In the genomic region with DNA sequence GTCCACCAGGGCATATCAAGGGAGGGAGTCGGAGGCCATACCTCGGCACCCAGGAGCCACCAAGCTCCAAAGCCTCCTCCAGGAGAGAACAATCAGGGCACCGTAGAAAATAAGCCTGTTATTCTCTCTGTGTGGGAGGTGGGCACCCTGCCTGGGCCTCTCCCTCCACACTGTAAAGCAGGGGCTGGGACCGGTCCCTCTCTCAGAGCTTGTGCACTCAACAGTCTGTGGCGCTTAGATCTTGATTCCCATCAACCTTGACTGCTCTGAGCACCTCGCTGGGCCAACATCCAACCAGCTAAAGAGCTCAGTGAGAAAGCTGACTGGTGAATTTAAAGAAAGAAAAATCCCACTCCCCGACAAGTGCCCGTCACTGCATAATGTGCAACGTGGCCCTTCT, we compare ENCODE assay signal across 13 cellular contexts. TPM values are rescaled to one million over a fixed set of nuclear protein-coding genes. Genes with fewer than 3 reads are reported as not detected.
DNase-seq lines count a peak whose midpoint lies in the region; ATAC-seq and TF ChIP-seq lines count a peak whose summit lies in the region.
"Had no signal": no experiment of that assay in that cellular context is flagged by ENCODE, and none has a peak within 500 bp of the region (broad histone marks: within the 10 kb centered on the region; RNA-seq: fewer than 3 reads in every experiment).

No MANE protein-coding gene starts in this region.

- no peak for ATAC-seq in activated CD8-positive, alpha-beta memory T cell treated with anti-CD3 and anti-CD28 coated beads, Interleukin-2, amount 10 ng/mL, durations not matched to agents 7 days and 5 days
- no peak for ATAC-seq in right lobe of liver
- no peak for ATAC-seq in activated naive CD4-positive, alpha-beta T cell treated with anti-CD3 and anti-CD28 coated beads, Interleukin-2, amount 50 U/mL, for 72 hours

- intact Hi-C loops in right lobe of liver (cut with DNase I) (no loop called here), testis (cut with DNase I; ENCODE audit: low total_unique reads) (no loop called here)

- DNase-seq in activated CD8-positive, alpha-beta memory T cell treated with anti-CD3 and anti-CD28 coated beads for 24 hours, result peak; percentile 13
- DNase-seq in activated CD8-positive, alpha-beta memory T cell treated with anti-CD3 and anti-CD28 coated beads, Interleukin-2, amount 10 ng/mL, durations not matched to agents 7 days and 5 days, result no peak
- no peak for DNase-seq in caudate nucleus (lab: John Stamatoyannopoulos, UW)
- DNase-seq in right lobe of liver, result no peak
- peak; percentile 54 for DNase-seq in testis
- no peak for DNase-seq in 8988T
- no peak for DNase-seq in activated naive CD4-positive, alpha-beta T cell treated with anti-CD3 and anti-CD28 coated beads, Interleukin-2, amount 50 U/mL, for 72 hours (ENCODE audit: low spot score in 2 of 2)
- DNase-seq: CD4-positive, alpha-beta T cell; DND-41; GDM1; GOT3; H9 had no signal

- no peak overlapping the region for H3K4me3 ChIP-seq in right lobe of liver
- H3K4me3 ChIP-seq in testis, result no peak overlapping the region

- no peak overlapping the region for H3K4me3 Mint-ChIP-seq in activated CD8-positive, alpha-beta memory T cell treated with anti-CD3 and anti-CD28 coated beads, Interleukin-2, amount 10 ng/mL, durations not matched to agents 7 days and 5 days
- H3K4me3 Mint-ChIP-seq: B cell; CD4-positive, alpha-beta T cell; H9 had no signal

- no peaks in the 10 kb centered on the region for H3K27me3 ChIP-seq in right lobe of liver
- no peaks in the 10 kb centered on the region for H3K27me3 ChIP-seq in testis

- TF ChIP-seq POLR2A in right lobe of liver (IDR thresholded peaks at IDR 0.05) (no peak), testis (IDR thresholded peaks at IDR 0.05) (no peak)

- WGBS in right lobe of liver (ENCODE audit: insufficient coverage, low coverage, low lambda C conversion rate, missing lambda C conversion rate), result 93% methylated on average over 7 of the region's 9 CpGs
- WGBS in testis, 2 donors, result 69 to 79% methylated on average over 8 to 9 of the region's 9 CpGs

- H3K27ac Mint-ChIP-seq in activated CD8-positive, alpha-beta memory T cell treated with anti-CD3 and anti-CD28 coated beads, Interleukin-2, amount 10 ng/mL, durations not matched to agents 7 days and 5 days, result no peak overlapping the region
- no peak overlapping the region for H3K27ac Mint-ChIP-seq in activated naive CD4-positive, alpha-beta T cell treated with anti-CD3 and anti-CD28 coated beads, Interleukin-2, amount 50 U/mL, for 72 hours
- H3K27ac Mint-ChIP-seq: B cell; CD4-positive, alpha-beta T cell had no signal

- H3K27ac ChIP-seq in caudate nucleus (ENCODE audit: low read depth, low read length) (peak overlapping the region; percentile 69), right lobe of liver (peak overlapping the region; percentile 96 to 98 (median 98)), testis (peak overlapping the region; percentile 70 to 73)

- peaks cover 5% of the 10 kb centered on the region for H3K27me3 Mint-ChIP-seq in activated CD8-positive, alpha-beta memory T cell treated with anti-CD3 and anti-CD28 coated beads, Interleukin-2, amount 10 ng/mL, durations not matched to agents 7 days and 5 days

- no peaks in the 10 kb centered on the region for H3K36me3 Mint-ChIP-seq in activated CD8-positive, alpha-beta memory T cell treated with anti-CD3 and anti-CD28 coated beads, Interleukin-2, amount 10 ng/mL, durations not matched to agents 7 days and 5 days
- H3K36me3 Mint-ChIP-seq in activated naive CD4-positive, alpha-beta T cell treated with anti-CD3 and anti-CD28 coated beads, Interleukin-2, amount 50 U/mL, for 72 hours, result no peaks in the 10 kb centered on the region

- peaks cover 0 to 7% (median 3%) of the 10 kb centered on the region in 4 donors for H3K36me3 ChIP-seq in right lobe of liver
- no peaks in the 10 kb centered on the region for H3K36me3 ChIP-seq in testis (ENCODE audit: low read depth, missing control alignments)

- TF ChIP-seq CTCF in right lobe of liver (IDR thresholded peaks at IDR 0.05) (no peak), testis (IDR thresholded peaks at IDR 0.05) (no peak)

- CTCF ChIA-PET in activated CD8-positive, alpha-beta memory T cell treated with anti-CD3 and anti-CD28 coated beads, Interleukin-2, amount 10 ng/mL, durations not matched to agents 7 days and 5 days (lab: Charles Lee), result no interaction called here

- H3K9me3 Mint-ChIP-seq in activated CD8-positive, alpha-beta memory T cell treated with anti-CD3 and anti-CD28 coated beads, Interleukin-2, amount 10 ng/mL, durations not matched to agents 7 days and 5 days (ENCODE audit: low read depth), result no peaks in the 10 kb centered on the region
- no peaks in the 10 kb centered on the region for H3K9me3 Mint-ChIP-seq in activated naive CD4-positive, alpha-beta T cell treated with anti-CD3 and anti-CD28 coated beads, Interleukin-2, amount 50 U/mL, for 72 hours
- H3K9me3 Mint-ChIP-seq: CD4-positive, alpha-beta T cell; H9 had no signal

- H3K4me1 Mint-ChIP-seq in activated CD8-positive, alpha-beta memory T cell treated with anti-CD3 and anti-CD28 coated beads, Interleukin-2, amount 10 ng/mL, durations not matched to agents 7 days and 5 days, result peaks cover under 1% of the 10 kb centered on the region

- H3K4me1 ChIP-seq in right lobe of liver, result peaks cover 2 to 60% (median 24%) of the 10 kb centered on the region in 4 donors
- peaks cover 48% of the 10 kb centered on the region for H3K4me1 ChIP-seq in testis

- H3K9me3 ChIP-seq in right lobe of liver, result no peaks in the 10 kb centered on the region
- H3K9me3 ChIP-seq in testis, result no peaks in the 10 kb centered on the region

RNA-seq across cellular contexts. Expression of gene PCSK6, which starts 53.0 kb away (rescaled TPM):
- 1 to 10 TPM in 1 of 2 experiments, under 1 TPM in 1; 0.44 to 1.5 TPM for total RNA-seq in activated CD8-positive, alpha-beta memory T cell treated with anti-CD3 and anti-CD28 coated beads, Interleukin-2, amount 10 ng/mL, durations not matched to agents 7 days and 5 days
- total RNA-seq in right lobe of liver, result 100 to 1,000 TPM; 165 to 218 (median 207) TPM
- total RNA-seq in testis, result 100 to 1,000 TPM in 1 of 2 donors, 10 to 100 TPM in 1; 95.4 to 156 TPM
- polyA plus RNA-seq in testis (ENCODE audit: insufficient read depth, low read depth, low replicate concordance), result 43.9 TPM
- total RNA-seq in activated naive CD4-positive, alpha-beta T cell treated with anti-CD3 and anti-CD28 coated beads, Interleukin-2, amount 50 U/mL, for 72 hours, result 1 to 10 TPM in 1 of 2 donors, under 1 TPM in 1; 0.61 to 2.1 TPM

Comparison
In these comparisons a context has a peak if more than half of its experiments do, and no peak if none do; other contexts are left out.
1. DNase-seq: peak in activated CD8-positive, alpha-beta memory T cell treated with anti-CD3 and anti-CD28 coated beads for 24 hours (single experiment) and testis (single experiment); none in activated CD8-positive, alpha-beta memory T cell treated with anti-CD3 and anti-CD28 coated beads, Interleukin-2, amount 10 ng/mL, durations not matched to agents 7 days and 5 days (single experiment), caudate nucleus (0 of 61), right lobe of liver (0 of 3), 8988T (single experiment) and activated naive CD4-positive, alpha-beta T cell treated with anti-CD3 and anti-CD28 coated beads, Interleukin-2, amount 50 U/mL, for 72 hours (0 of 2).
2. RNA of gene PCSK6, which starts 53.0 kb away (total RNA-seq): 165 to 218 TPM in right lobe of liver and 95.4 to 156 TPM in testis; 0.61 to 2.1 TPM in activated naive CD4-positive, alpha-beta T cell treated with anti-CD3 and anti-CD28 coated beads, Interleukin-2, amount 50 U/mL, for 72 hours and 0.44 to 1.5 TPM in activated CD8-positive, alpha-beta memory T cell treated with anti-CD3 and anti-CD28 coated beads, Interleukin-2, amount 10 ng/mL, durations not matched to agents 7 days and 5 days; every median in the first group is over 10 times any median in the second.
3. Peak in every context shown above with its lines, with median percentiles within 50 percentile points of each other: H3K27ac ChIP-seq.